15 cellular contexts compared by ENCODE assay signal in the genomic region with DNA sequence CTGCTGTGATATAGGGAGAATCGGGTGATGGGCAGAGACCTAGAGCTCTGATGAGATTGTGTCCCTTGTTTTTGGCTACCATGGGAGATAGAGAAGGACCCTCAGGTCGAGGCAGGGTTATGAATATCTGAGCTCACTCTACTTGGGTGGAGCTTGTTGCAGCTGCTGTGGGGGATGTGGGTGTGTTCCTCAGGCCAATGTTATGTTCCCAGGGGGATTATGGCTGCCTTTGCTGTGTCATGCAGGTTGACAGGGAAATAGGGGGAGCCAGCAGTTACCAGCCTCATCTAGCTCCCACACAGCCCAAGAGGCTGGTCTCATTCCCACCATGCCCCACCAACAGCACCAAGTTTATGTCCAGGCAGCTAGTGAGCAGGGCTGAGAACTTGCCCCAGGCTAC.
DNase-seq lines count a peak whose midpoint lies in the region; ATAC-seq and TF ChIP-seq lines count a peak whose summit lies in the region.
"Had no signal": no experiment of that assay in that cellular context is flagged by ENCODE, and none has a peak within 500 bp of the region (broad histone marks: within the 10 kb centered on the region; RNA-seq: fewer than 3 reads in every experiment).

No MANE protein-coding gene starts in this region.

- H3K9ac ChIP-seq in mammary epithelial cell (ENCODE audit: insufficient read depth, low read length) = no peak overlapping the region

- H2AFZ ChIP-seq in mammary epithelial cell (ENCODE audit: low read depth, low read length) = no peak overlapping the region
- H2AFZ ChIP-seq: PC-9 had no signal

- ATAC-seq in HG03342 (IDR thresholded peaks at IDR 0.05; ENCODE audit: unreplicated experiment) = no peak

- WGBS in mammary epithelial cell (ENCODE audit: low coverage, missing lambda C conversion rate) = 32% methylated on average over 2 of the region's 2 CpGs

- H3K27ac ChIP-seq in A673 (ENCODE audit: low read depth, low read length, poor library complexity, severe bottlenecking) = no peak overlapping the region
- H3K27ac ChIP-seq in mammary epithelial cell (ENCODE audit: insufficient read depth, low read depth, low read length) = no peak overlapping the region
- H3K27ac ChIP-seq: PC-9 had no signal

- no TSS peak for BruUV-seq in A673 (replicated peaks; lab: Mats Ljungman, UMichigan)
- no TSS peak for BruUV-seq in mammary epithelial cell (replicated peaks; lab: Mats Ljungman, UMichigan)

- CTCF ChIA-PET in A673 (lab: Charles Lee) (no interaction called here), mammary epithelial cell (lab: Charles Lee; ENCODE audit: low non-redundant PET) (no interaction called here)

- TF ChIP-seq CTCF in A673 (conservative IDR thresholded peaks at IDR 0.05; ENCODE audit: low read depth, low read length) (no peak), mammary epithelial cell (conservative IDR thresholded peaks at IDR 0.05 in 1 of 2, IDR thresholded peaks at IDR 0.05 in 1 of 2; ENCODE audit: extremely low read depth in 1 of 2, insufficient read depth in 1 of 2, low read depth in 1 of 2, low read length in 2 of 2) (no peak)

- dilution Hi-C loops in mammary epithelial cell (cut with HindIII; ENCODE audit: low sequenced_read_pairs) = no loop called here

- no peaks in the 10 kb centered on the region for H3K9me3 ChIP-seq in A673 (ENCODE audit: low read depth, low read length, poor library complexity, severe bottlenecking)
- peaks cover 3% of the 10 kb centered on the region for H3K9me3 ChIP-seq in mammary epithelial cell (replicated peaks; ENCODE audit: insufficient read depth, low read length)

- in situ Hi-C loops in mammary epithelial cell (cut with MboI; ENCODE audit: low sequenced_read_pairs in 2 of 2) = no loop called here

- H3K4me2 ChIP-seq in mammary epithelial cell (ENCODE audit: insufficient read depth, low read depth, low read length) = no peak overlapping the region
- H3K4me2 ChIP-seq: PC-9 had no signal

- H3K4me1 ChIP-seq in A673 (ENCODE audit: insufficient read depth, low read length, poor library complexity, severe bottlenecking) (no peaks in the 10 kb centered on the region), mammary epithelial cell (ENCODE audit: insufficient read depth, low read length) (no peaks in the 10 kb centered on the region)

- H3K36me3 ChIP-seq in A673 (ENCODE audit: insufficient read depth, low read length, poor library complexity, severe bottlenecking) (no peaks in the 10 kb centered on the region), mammary epithelial cell (ENCODE audit: insufficient read depth, low read length) (no peaks in the 10 kb centered on the region)

- H3K4me3 ChIP-seq in A673 (ENCODE audit: low read depth, low read length, poor library complexity, severe bottlenecking) (no peak overlapping the region), mammary epithelial cell (replicated peaks in 1 of 3; ENCODE audit: insufficient read depth in 1 of 3, low read depth in 2 of 3, low read length in 3 of 3) (no peak overlapping the region)
- H3K4me3 ChIP-seq: PC-9 had no signal

- DNase-seq in A673 (ENCODE audit: low spot score) = peak; percentile 22
- peak; percentile 7 for DNase-seq in Daoy (ENCODE audit: low read depth)
- DNase-seq in NCI-H2171 (lab: John Stamatoyannopoulos, UW) = peak; percentile 8
- peak; percentile 69 for DNase-seq in myocyte (ENCODE audit: low read depth)
- DNase-seq in mammary epithelial cell = no peak
- no peak for DNase-seq in Kasumi-1 (lab: John Stamatoyannopoulos, UW)
- DNase-seq in NCI-H146 treated with DMSO at 0.1 percent for 48 hours (lab: John Stamatoyannopoulos, UW; ENCODE audit: unreplicated experiment) = no peak
- DNase-seq: CD4-positive, CD25-positive, alpha-beta regulatory T cell; H9; IMR-90; NCI-H1048; NCI-H187; NCI-H510A treated with DMSO at 0.1 percent for 48 hours; PC-9 had no signal

- no peaks in the 10 kb centered on the region for H3K27me3 ChIP-seq in A673 (replicated peaks; ENCODE audit: insufficient read depth, low read depth, low read length, poor library complexity)
- no peaks in the 10 kb centered on the region for H3K27me3 ChIP-seq in mammary epithelial cell (ENCODE audit: insufficient read depth, low read length)

- intact Hi-C loops in A673 (cut with micrococcal nuclease; ENCODE audit: unreplicated experiment) (no loop called here), mammary epithelial cell (cut with micrococcal nuclease) (no loop called here)

- H3K79me2 ChIP-seq in mammary epithelial cell (ENCODE audit: insufficient read depth, low read length) = no peaks in the 10 kb centered on the region

- POLR2A ChIA-PET in A673 (lab: Charles Lee; ENCODE audit: low non-redundant PET) = no interaction called here

- H4K20me1 ChIP-seq in mammary epithelial cell (ENCODE audit: insufficient read depth, low read length) = no peaks in the 10 kb centered on the region

Comparison
In these comparisons a context has a peak if more than half of its experiments do, and no peak if none do; other contexts are left out.
1. DNase-seq: peak in A673 (single experiment), Daoy (single experiment), NCI-H2171 (single experiment) and myocyte (single experiment); none in mammary epithelial cell (single experiment), Kasumi-1 (0 of 2) and NCI-H146 treated with DMSO at 0.1 percent for 48 hours (single experiment).